Comparison of ENCODE assay signal across 8 cellular contexts in the genomic region with DNA sequence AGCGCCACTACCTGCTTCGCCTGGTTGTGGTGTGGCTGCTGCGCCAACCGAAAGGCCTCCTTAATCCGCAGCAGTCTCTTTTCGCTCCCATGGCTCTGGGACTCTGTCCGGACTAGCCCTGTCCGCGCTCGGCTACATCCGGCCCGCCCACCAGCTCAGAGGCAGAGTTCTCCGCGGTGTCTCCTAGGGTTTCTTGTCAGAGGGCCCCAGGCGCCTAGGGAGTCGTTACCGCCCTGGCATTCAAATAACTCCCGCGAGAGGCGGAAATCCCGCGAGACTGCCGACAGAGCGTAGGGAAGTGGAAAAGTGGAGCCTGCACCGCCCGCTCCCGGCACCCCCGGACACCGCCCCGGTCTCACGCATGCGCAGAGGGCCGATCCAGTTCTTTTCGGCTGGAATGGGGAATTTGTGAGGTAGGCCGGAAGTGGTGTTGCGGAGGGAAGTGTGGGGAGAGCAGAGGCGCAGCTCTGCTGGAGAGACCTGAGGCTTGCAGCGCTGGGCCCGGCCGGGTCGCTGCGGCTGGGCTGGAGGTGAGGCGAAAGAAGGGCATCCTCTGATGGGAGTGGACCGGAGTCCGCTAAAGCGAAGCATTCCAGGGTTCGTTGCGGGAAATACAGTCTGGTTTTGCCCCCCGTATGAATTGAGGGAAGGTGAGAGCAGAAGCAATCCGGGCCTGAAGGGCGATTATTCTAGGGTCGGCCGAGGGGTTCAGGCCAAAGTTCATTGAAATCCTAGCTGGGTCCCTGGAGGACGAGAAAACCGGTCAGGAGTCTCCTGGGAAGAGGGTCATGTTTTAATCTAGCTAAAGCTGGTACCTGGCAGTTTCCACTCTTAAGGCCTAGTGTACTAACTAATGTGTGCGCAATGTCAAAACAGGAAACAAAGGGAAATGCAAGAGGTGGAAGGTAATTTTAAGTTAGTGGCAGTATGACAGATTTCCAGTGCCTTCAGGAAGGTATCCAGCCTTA. TPM values are rescaled to one million over a fixed set of nuclear protein-coding genes. Genes with fewer than 3 reads are reported as not detected.
DNase-seq lines count a peak whose midpoint lies in the region; ATAC-seq and TF ChIP-seq lines count a peak whose summit lies in the region.

A gene (plus strand): TSS at position 456 of the 968 bp plus-strand sequence. CDS start 5,151 bp downstream, outside the sequence.

- peak within 1 kb of the TSS; percentile 93 to 96 for H3K27ac ChIP-seq in coronary artery
- H3K27ac ChIP-seq in layer of hippocampus (ENCODE audit: low read depth, low read length): peak within 1 kb of the TSS; percentile 94

- no peaks in the 10 kb centered on the region for H3K27me3 Mint-ChIP-seq in activated CD4-positive, alpha-beta T cell treated with anti-CD3 and anti-CD28 coated beads, Interleukin-2, amount 10 ng/mL, durations not matched to agents 24 days and 14 days

- no peaks in the 10 kb centered on the region for H3K36me3 ChIP-seq in BJ (ENCODE audit: control insufficient read depth, insufficient read depth, low read length)

- H3K27me3 ChIP-seq in BJ (ENCODE audit: control insufficient read depth, insufficient read depth, low read length) (no peaks in the 10 kb centered on the region), layer of hippocampus (ENCODE audit: control insufficient read depth, insufficient read depth, low read length) (no peaks in the 10 kb centered on the region)

- CTCF ChIA-PET in BJ (lab: Yijun Ruan, JAX): interaction anchor here (0.9 to 1.3 kb wide), 4 partner anchors 13 to 201 kb away, joined by 3 to 4 read pairs (median 4); no protein-coding TSS in a partner anchor

- peak; percentile 93 for DNase-seq in BJ (ENCODE audit: low read depth)
- peak; percentile 93 for DNase-seq in NCI-H526 treated with DMSO at 0.1 percent for 48 hours (lab: John Stamatoyannopoulos, UW)
- peak; percentile 100 for DNase-seq in activated CD4-positive, alpha-beta T cell treated with anti-CD3 and anti-CD28 coated beads, Interleukin-2, amount 10 ng/mL, durations not matched to agents 24 days and 14 days
- DNase-seq in coronary artery (ENCODE audit: low spot score): peak; percentile 99
- DNase-seq in stimulated activated CD4-positive, alpha-beta T cell treated with anti-CD3 and anti-CD28 coated beads, Interleukin-1b, Interleukin-23, amount 100 ng/mL, for 4 hours (ENCODE audit: low read depth in 2 of 2): peak; percentile 99

- TF ChIP-seq CTCF in BJ (IDR thresholded peaks at IDR 0.05; ENCODE audit: insufficient read depth, low read depth, low read length): 0 out of 2 replicates have a peak, but pooled peaks have one; percentile 17
- no peak for TF ChIP-seq CTCF in coronary artery (IDR thresholded peaks at IDR 0.05)

- H3K36me3 Mint-ChIP-seq in activated CD4-positive, alpha-beta T cell treated with anti-CD3 and anti-CD28 coated beads, Interleukin-2, amount 10 ng/mL, durations not matched to agents 24 days and 14 days (ENCODE audit: low read depth): peaks cover 29% of the 10 kb centered on the region

- H3K4me3 ChIP-seq in BJ (ENCODE audit: low read depth, low read length): peak within 1 kb of the TSS; percentile 56
- peak within 1 kb of the TSS; percentile 88 for H3K4me3 ChIP-seq in coronary artery

- H3K27ac Mint-ChIP-seq in activated CD4-positive, alpha-beta T cell treated with anti-CD3 and anti-CD28 coated beads, Interleukin-2, amount 10 ng/mL, durations not matched to agents 24 days and 14 days: peak within 1 kb of the TSS; percentile 99

- peaks cover 40% of the 10 kb centered on the region for H3K4me1 Mint-ChIP-seq in activated CD4-positive, alpha-beta T cell treated with anti-CD3 and anti-CD28 coated beads, Interleukin-2, amount 10 ng/mL, durations not matched to agents 24 days and 14 days

- H3K9me3 Mint-ChIP-seq in activated CD4-positive, alpha-beta T cell treated with anti-CD3 and anti-CD28 coated beads, Interleukin-2, amount 10 ng/mL, durations not matched to agents 24 days and 14 days: peaks cover 5% of the 10 kb centered on the region

- peak within 1 kb of the TSS; percentile 100 for H3K4me3 Mint-ChIP-seq in activated CD4-positive, alpha-beta T cell treated with anti-CD3 and anti-CD28 coated beads, Interleukin-2, amount 10 ng/mL, durations not matched to agents 24 days and 14 days

- intact Hi-C loops in activated CD4-positive, alpha-beta T cell treated with anti-CD3 and anti-CD28 coated beads, Interleukin-2, amount 10 ng/mL, durations not matched to agents 24 days and 14 days (cut with micrococcal nuclease): loop anchor here (1.0 to 5.0 kb wide), 8 partner anchors 22 to 1896 kb away; a partner anchor contains a TSS

- ATAC-seq in GM19324 (IDR thresholded peaks at IDR 0.05; ENCODE audit: low FRiP score, unreplicated experiment) (peak; percentile 96), HG03469 (IDR thresholded peaks at IDR 0.05; ENCODE audit: unreplicated experiment) (peak; percentile 86)

- POLR2A ChIA-PET in BJ (lab: Charles Lee): interaction anchor here (0.6 kb wide), 1 partner anchor 194 kb away, joined by 3 read pairs; no protein-coding TSS in a partner anchor

RNA-seq across cellular contexts. Expression of the gene that starts here (rescaled TPM):
- polyA plus RNA-seq in BJ (2011; rRNA removed): 19.5 and 29.0 TPM in 2 replicates
- polyA minus RNA-seq in BJ (2011; rRNA and poly(A)+ RNA removed): 2.6 and 3.9 TPM in 2 replicates
- 6.0 and 9.9 TPM in 2 replicates for total RNA-seq in activated CD4-positive, alpha-beta T cell treated with anti-CD3 and anti-CD28 coated beads, Interleukin-2, amount 10 ng/mL, durations not matched to agents 24 days and 14 days

Comparison
In these comparisons a context has a peak if more than half of its experiments do, and no peak if none do; other contexts are left out.
1. Peak in every context shown above with its lines: DNase-seq, ATAC-seq, H3K4me3 ChIP-seq and H3K27ac ChIP-seq.